In the genomic region with DNA sequence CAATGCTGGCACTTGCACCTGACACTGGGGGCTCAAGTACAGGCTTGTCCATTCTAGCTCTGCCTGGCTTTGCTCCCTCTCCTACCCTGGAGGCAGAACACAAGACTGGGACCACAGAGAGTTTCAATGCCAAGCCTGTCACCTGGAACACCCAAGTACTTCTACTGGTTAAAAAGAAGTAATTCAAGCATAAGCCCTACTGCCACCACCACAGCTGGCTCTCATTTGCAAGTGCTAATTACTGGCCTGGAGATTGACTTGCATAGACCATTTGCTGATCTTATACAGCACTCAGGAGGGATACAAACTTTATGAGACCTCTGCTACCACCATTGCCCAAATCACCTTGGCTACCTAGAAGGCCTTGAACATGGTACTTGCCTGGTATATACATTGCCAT, we compare ENCODE assay signal across 34 cellular contexts.
"Had no signal": no experiment of that assay in that cellular context is flagged by ENCODE, and none has a peak within 500 bp of the region (broad histone marks: within the 10 kb centered on the region; RNA-seq: fewer than 3 reads in every experiment).

No MANE protein-coding gene starts in this region.

- H3K9me3 Mint-ChIP-seq: activated CD4-positive, alpha-beta T cell treated with anti-CD3 and anti-CD28 coated beads, Interleukin-2, amount 10 ng/mL, durations not matched to agents 7 days and 5 days; activated T-helper 1 cell treated with anti-CD3 and anti-CD28 coated beads, Interleukin-12 subunit alpha, Interleukin-12 subunit beta, Interleukin-2, Interleukin-4 antibody, amounts not matched to agents 30 ng/mL and 10 ng/mL and 1 ng/mL, durations not matched to agents 14 hours and 24 hours and 36 hours had no signal

- H3K9me3 ChIP-seq: Peyer's patch, SJSA1, SK-N-SH had no signal

- H3K9ac ChIP-seq: KMS-11, SK-N-SH had no signal

- H3K36me3 Mint-ChIP-seq: activated naive CD8-positive, alpha-beta T cell; brain had no signal

- H3K27me3 ChIP-seq: Peyer's patch, SJSA1 had no signal

- H3K27ac Mint-ChIP-seq: activated CD4-positive, alpha-beta T cell treated with anti-CD3 and anti-CD28 coated beads for 36 hours; activated CD4-positive, alpha-beta T cell treated with anti-CD3 and anti-CD28 coated beads, Interleukin-2, amount 10 ng/mL, durations not matched to agents 7 days and 5 days; activated naive CD4-positive, alpha-beta T cell treated with anti-CD3 and anti-CD28 coated beads for 36 hours; activated naive CD8-positive, alpha-beta T cell; activated naive CD8-positive, alpha-beta T cell treated with anti-CD3 and anti-CD28 coated beads, Interleukin-2, amount 50 U/mL, for 24 hours; activated T-helper 1 cell treated with anti-CD3 and anti-CD28 coated beads, Interleukin-12 subunit alpha, Interleukin-12 subunit beta, Interleukin-2, Interleukin-4 antibody, amounts not matched to agents 30 ng/mL and 10 ng/mL and 1 ng/mL, durations not matched to agents 14 hours and 24 hours and 36 hours; brain; T-helper 1 cell treated with Interleukin-12 subunit alpha and Interleukin-12 subunit beta and Interleukin-4 antibody, amounts not matched to agents 30 μg/mL and 1 μg/mL, for 36 hours; T-helper 2 cell treated with Interferon-gamma antibody and Interleukin-4, amounts not matched to agents 5 μg/mL and 100 μg/mL, for 36 hours had no signal

- FAIRE-seq: TTC549 had no signal

- ATAC-seq: activated CD4-positive, alpha-beta T cell treated with anti-CD3 and anti-CD28 coated beads for 36 hours; activated CD4-positive, CD25-positive, alpha-beta regulatory T cell treated with anti-CD3 and anti-CD28 coated beads, Interleukin-2, amount 50 U/mL, for 24 hours; activated naive CD8-positive, alpha-beta T cell treated with anti-CD3 and anti-CD28 coated beads, Interleukin-2, amount 50 U/mL, for 24 hours; activated T-cell treated with anti-CD3 and anti-CD28 coated beads, Interleukin-2, amount 50 U/mL, for 4 hours; PC-3 had no signal

- H3K4me1 Mint-ChIP-seq: activated CD4-positive, alpha-beta T cell treated with anti-CD3 and anti-CD28 coated beads for 36 hours; activated CD4-positive, alpha-beta T cell treated with anti-CD3 and anti-CD28 coated beads, Interleukin-2, amount 10 ng/mL, durations not matched to agents 7 days and 5 days; activated naive CD8-positive, alpha-beta T cell treated with anti-CD3 and anti-CD28 coated beads, Interleukin-2, amount 50 U/mL, for 24 hours; brain had no signal

- DNase-seq: activated CD4-positive, alpha-beta T cell treated with anti-CD3 and anti-CD28 coated beads for 36 hours; activated CD4-positive, alpha-beta T cell treated with anti-CD3 and anti-CD28 coated beads, Interleukin-2, amount 10 ng/mL, durations not matched to agents 7 days and 5 days; activated CD4-positive, alpha-beta T cell treated with anti-CD3 and anti-CD28 coated beads, Interleukin-2, amount 50 U/mL, for 48 hours; activated CD8-positive, alpha-beta memory T cell treated with anti-CD3 and anti-CD28 coated beads, Interleukin-2, amount 50 U/mL, for 4 hours; activated gamma-delta T cell treated with Interleukin-2 at 50 U/mL for 16 hours; activated naive CD4-positive, alpha-beta T cell treated with anti-CD3 and anti-CD28 coated beads for 36 hours; activated naive CD8-positive, alpha-beta T cell treated with anti-CD3 and anti-CD28 coated beads, Interleukin-2, amount 50 U/mL, for 24 hours; activated T-cell treated with anti-CD3 and anti-CD28 coated beads for 4 hours; activated T-cell treated with anti-CD3 and anti-CD28 coated beads, Interleukin-2, amount 50 U/mL, for 4 hours; anterior cingulate cortex; central memory CD4-positive, alpha-beta T cell; NCI-H1105; NCI-H1417 treated with DMSO at 0.1 percent for 48 hours; NCI-H187 treated with DMSO at 0.1 percent for 48 hours; NCI-H2081; NCI-H2171 treated with DMSO at 0.1 percent for 48 hours; NCI-H2227 treated with DMSO at 0.1 percent for 48 hours; NCI-H446; NCI-H510A treated with DMSO at 0.1 percent for 48 hours; NCI-H748 treated with DMSO at 0.1 percent for 48 hours; PC-3; Peyer's patch; RPMI8226; SHP77 treated with DMSO at 0.1 percent for 48 hours; SK-N-SH had no signal

- H3K36me3 ChIP-seq: Peyer's patch, SJSA1 had no signal

- H3K27ac ChIP-seq: KMS-11, Peyer's patch, SJSA1 had no signal

- H3K4me1 ChIP-seq: Peyer's patch, SJSA1 had no signal

- H3K27me3 Mint-ChIP-seq: activated CD4-positive, alpha-beta T cell treated with anti-CD3 and anti-CD28 coated beads for 36 hours; activated CD4-positive, alpha-beta T cell treated with anti-CD3 and anti-CD28 coated beads, Interleukin-2, amount 10 ng/mL, durations not matched to agents 7 days and 5 days; activated naive CD8-positive, alpha-beta T cell; activated naive CD8-positive, alpha-beta T cell treated with anti-CD3 and anti-CD28 coated beads, Interleukin-2, amount 50 U/mL, for 24 hours had no signal

- H3K4me2 ChIP-seq: SK-N-SH had no signal

- H3K4me3 ChIP-seq: Peyer's patch, SJSA1 had no signal

- H3K4me3 Mint-ChIP-seq: activated CD4-positive, alpha-beta T cell treated with anti-CD3 and anti-CD28 coated beads for 36 hours; activated CD4-positive, alpha-beta T cell treated with anti-CD3 and anti-CD28 coated beads, Interleukin-2, amount 10 ng/mL, durations not matched to agents 7 days and 5 days; activated naive CD4-positive, alpha-beta T cell treated with anti-CD3 and anti-CD28 coated beads for 36 hours; activated naive CD8-positive, alpha-beta T cell; activated naive CD8-positive, alpha-beta T cell treated with anti-CD3 and anti-CD28 coated beads, Interleukin-2, amount 50 U/mL, for 24 hours; activated T-cell treated with anti-CD3 and anti-CD28 coated beads, Interleukin-2, amount 50 U/mL, for 4 hours; activated T-helper 1 cell treated with anti-CD3 and anti-CD28 coated beads, Interleukin-12 subunit alpha, Interleukin-12 subunit beta, Interleukin-2, Interleukin-4 antibody, amounts not matched to agents 30 ng/mL and 10 ng/mL and 1 ng/mL, durations not matched to agents 14 hours and 24 hours and 36 hours; brain; T-helper 1 cell treated with Interleukin-12 subunit alpha and Interleukin-12 subunit beta and Interleukin-4 antibody, amounts not matched to agents 30 μg/mL and 1 μg/mL, for 36 hours; T-helper 2 cell treated with Interferon-gamma antibody and Interleukin-4, amounts not matched to agents 5 μg/mL and 100 μg/mL, for 36 hours had no signal

- H3K9me2 ChIP-seq: SK-N-SH had no signal
